8 cellular contexts compared by ENCODE assay signal in the genomic region with DNA sequence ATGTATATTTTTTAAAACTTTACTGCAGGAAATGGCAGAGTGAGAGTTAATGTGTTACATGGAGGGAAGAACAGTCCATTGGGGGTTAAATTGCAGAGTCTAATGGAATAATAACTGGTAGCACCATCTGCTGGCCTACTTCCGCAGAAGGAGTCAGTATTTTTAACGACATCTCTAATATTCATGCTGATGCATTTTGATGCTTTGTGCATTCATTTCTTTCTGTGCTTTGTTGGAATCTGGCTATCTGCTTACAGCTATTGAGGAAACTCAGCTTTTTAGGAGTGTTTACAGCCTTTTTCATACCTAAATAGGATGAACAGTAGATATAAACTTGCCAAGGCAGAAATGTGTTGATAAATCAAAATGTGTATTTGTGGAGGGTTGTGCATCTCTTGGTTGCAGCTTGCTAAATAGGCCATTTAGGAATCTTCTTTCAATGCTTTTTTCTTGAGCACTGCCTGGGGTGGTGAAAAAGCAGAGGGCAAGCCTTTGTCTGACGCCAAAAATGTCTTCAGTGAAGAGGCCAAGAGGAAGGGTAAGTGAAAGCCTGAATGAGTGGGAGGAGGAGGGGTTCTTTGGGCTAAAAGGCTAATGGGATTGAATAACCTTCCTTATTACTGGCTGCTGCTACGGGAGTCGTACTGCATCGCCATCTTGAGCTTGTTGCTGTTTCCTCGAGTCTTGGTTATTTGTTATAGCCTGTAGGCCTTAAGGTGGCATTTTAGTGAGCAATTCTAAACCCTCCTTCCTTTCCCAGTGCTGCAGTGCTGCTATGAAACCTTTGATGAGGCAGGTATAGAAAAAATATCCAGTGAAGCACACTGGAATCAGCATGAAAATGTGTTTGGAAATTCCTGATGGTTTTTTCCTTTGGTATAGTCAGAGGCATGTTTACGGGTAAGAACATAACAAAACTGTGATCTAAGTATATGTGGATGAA.
DNase-seq lines count a peak whose midpoint lies in the region; ATAC-seq, FAIRE-seq and TF ChIP-seq lines count a peak whose summit lies in the region.

No MANE protein-coding gene starts in this region.

- peak overlapping the region; percentile 56 for H3K4me3 ChIP-seq in A673 (ENCODE audit: low read depth, low read length, poor library complexity, severe bottlenecking)
- peak overlapping the region; percentile 74 to 76 for H3K4me3 ChIP-seq in stomach smooth muscle (ENCODE audit: low read length in 2 of 2)

- H3K27me3 ChIP-seq in A673 (replicated peaks; ENCODE audit: insufficient read depth, low read depth, low read length, poor library complexity) (no peaks in the 10 kb centered on the region), stomach smooth muscle (ENCODE audit: control insufficient read depth in 1 of 2, insufficient read depth in 2 of 2, low read length in 2 of 2) (no peaks in the 10 kb centered on the region)

- peak; percentile 84 for ATAC-seq in HG02610 (IDR thresholded peaks at IDR 0.05; ENCODE audit: unreplicated experiment)
- ATAC-seq in left lobe of liver: peak; percentile 88

- peak; percentile 81 for TF ChIP-seq POLR2A in GM12891 (IDR thresholded peaks at IDR 0.05; ENCODE audit: low read depth, low read length)

- H3K4me1 ChIP-seq in A673 (ENCODE audit: insufficient read depth, low read length, poor library complexity, severe bottlenecking): peaks cover 27% of the 10 kb centered on the region
- H3K4me1 ChIP-seq in stomach smooth muscle (ENCODE audit: control insufficient read depth, insufficient read depth, low read length): no peaks in the 10 kb centered on the region

- peak; percentile 94 for DNase-seq in A673 (ENCODE audit: low spot score)
- peak; percentile 47 for DNase-seq in GM12891 (ENCODE audit: insufficient read length, low spot score)
- DNase-seq in MV-4-11 (lab: John Stamatoyannopoulos, UW): peak; percentile 89
- DNase-seq in SIG-M5 treated with dmso at 0.1 percent for 504 hours (lab: John Stamatoyannopoulos, UW; ENCODE audit: unreplicated experiment): peak; percentile 91
- DNase-seq in dermis microvascular lymphatic vessel endothelial cell (ENCODE audit: low read depth in 2 of 2): peak; percentile 66 to 85
- DNase-seq in left lobe of liver (ENCODE audit: low spot score): no peak

- CTCF ChIA-PET in A673 (lab: Charles Lee): interaction anchor here (0.5 to 2.4 kb wide), 3 partner anchors 111 to 153 kb away, joined by 4 to 15 read pairs (median 7); a partner anchor contains a TSS

- peak; percentile 75 for TF ChIP-seq CTCF in A673 (conservative IDR thresholded peaks at IDR 0.05; ENCODE audit: low read depth, low read length)

- H3K9ac ChIP-seq in stomach smooth muscle (ENCODE audit: low read length in 2 of 2): peak overlapping the region; percentile 56 to 77

- peak; percentile 81 for FAIRE-seq in GM12891 (lab: Jason Lieb, UNC)

- H3K27ac ChIP-seq in A673 (ENCODE audit: low read depth, low read length, poor library complexity, severe bottlenecking) (peak overlapping the region; percentile 88), stomach smooth muscle (ENCODE audit: low read length) (peak overlapping the region; percentile 69)

- H3K36me3 ChIP-seq in A673 (ENCODE audit: insufficient read depth, low read length, poor library complexity, severe bottlenecking): no peaks in the 10 kb centered on the region
- no peaks in the 10 kb centered on the region for H3K36me3 ChIP-seq in stomach smooth muscle (ENCODE audit: control insufficient read depth in 2 of 2, insufficient read depth in 2 of 2, low read length in 2 of 2)

- intact Hi-C loops in A673 (cut with micrococcal nuclease; ENCODE audit: unreplicated experiment): loop anchor here (1.0 to 2.0 kb wide), 2 partner anchors 77 to 154 kb away; a partner anchor contains a TSS

- POLR2A ChIA-PET in A673 (lab: Charles Lee; ENCODE audit: low non-redundant PET): no interaction called here

- TSS peak; percentile 69 for BruUV-seq in A673 (replicated peaks; lab: Mats Ljungman, UMichigan)

- H3K9me3 ChIP-seq in A673 (ENCODE audit: low read depth, low read length, poor library complexity, severe bottlenecking): no peaks in the 10 kb centered on the region
- H3K9me3 ChIP-seq in stomach smooth muscle (ENCODE audit: control insufficient read depth in 2 of 2, low read length in 2 of 2): no peaks in the 10 kb centered on the region

TF ChIP-seq in GM12891, 5 proteins besides CTCF, POLR2A, EP300 and RAD21:
- TF ChIP-seq TAF1 (IDR thresholded peaks at IDR 0.05; ENCODE audit: low read depth, low read length) (peak; percentile 72; the same call in 1 of the 2 replicates), POU2F2 (IDR thresholded peaks at IDR 0.05; ENCODE audit: low read depth, low read length) (0 out of 2 replicates have a peak, but pooled peaks have one; percentile 22), POLR2AphosphoS5 (IDR thresholded peaks at IDR 0.05; ENCODE audit: low read depth, low read length) (peak; percentile 71; the same call in 1 of the 2 replicates), SPI1 (IDR thresholded peaks at IDR 0.05; ENCODE audit: low read depth, low read length) (peak; percentile 37), PAX5 (IDR thresholded peaks at IDR 0.05; ENCODE audit: insufficient read depth, low read length, severe bottlenecking) (no peak)
